22 cellular contexts compared by ENCODE assay signal in genomic region chr15:93438310-93438709, GRCh38.
"Had no signal": no experiment of that assay in that cellular context is flagged by ENCODE, and none has a peak within 500 bp of the region (broad histone marks: within the 10 kb centered on the region; RNA-seq: fewer than 3 reads in every experiment).

No MANE protein-coding gene starts in this region.

- H3K27ac ChIP-seq: SJSA1, SK-N-MC had no signal

- H3K27me3 ChIP-seq: SJSA1 had no signal

- H3K9me3 ChIP-seq: SJSA1 had no signal

- FAIRE-seq: RCC 7860 had no signal

- H3K4me1 ChIP-seq: SJSA1 had no signal

- DNase-seq: IMR-90, Karpas-422, KG1, MM.1S, NCI-H1092 treated with DMSO at 0.1 percent for 48 hours, NCI-H1436, NCI-H187, NCI-H2029, NCI-H2081 treated with DMSO at 0.1 percent for 48 hours, NCI-H2171, NCI-H226, NCI-H446, NCI-H510A, NCI-H524 treated with DMSO at 0.1 percent for 48 hours, NCI-H69, NCI-H774, Right ventricle myocardium superior, RPMI8226, SIG-M5 had no signal

- H3K4me3 ChIP-seq: SJSA1, SK-N-MC had no signal

- H3K36me3 ChIP-seq: SJSA1 had no signal
